ENCODE assay signal across 1 cellular context in genomic region chr3:27680517-27681246, GRCh38.
TF ChIP-seq lines count a peak whose summit lies in the region.

No MANE protein-coding gene starts in this region.

TF ChIP-seq in HCT116, 20 proteins besides CTCF, POLR2A, EP300 and RAD21 (continued from another document):
- TF ChIP-seq TCF7L2 (IDR thresholded peaks at IDR 0.05; ENCODE audit: borderline replicate concordance, extremely low read depth, insufficient read depth, insufficient read length) (no peak), SRF (IDR thresholded peaks at IDR 0.05; ENCODE audit: low read depth) (no peak), ZFX (IDR thresholded peaks at IDR 0.05) (no peak), POLR2AphosphoS5 (IDR thresholded peaks at IDR 0.05; ENCODE audit: low read depth, low read length) (no peak), EGR1 (IDR thresholded peaks at IDR 0.05; ENCODE audit: low read depth) (no peak), ZNF274 (IDR thresholded peaks at IDR 0.05; ENCODE audit: low read depth, low read length) (no peak)
